Comparison of ENCODE assay signal across 19 cellular contexts in the genomic region with DNA sequence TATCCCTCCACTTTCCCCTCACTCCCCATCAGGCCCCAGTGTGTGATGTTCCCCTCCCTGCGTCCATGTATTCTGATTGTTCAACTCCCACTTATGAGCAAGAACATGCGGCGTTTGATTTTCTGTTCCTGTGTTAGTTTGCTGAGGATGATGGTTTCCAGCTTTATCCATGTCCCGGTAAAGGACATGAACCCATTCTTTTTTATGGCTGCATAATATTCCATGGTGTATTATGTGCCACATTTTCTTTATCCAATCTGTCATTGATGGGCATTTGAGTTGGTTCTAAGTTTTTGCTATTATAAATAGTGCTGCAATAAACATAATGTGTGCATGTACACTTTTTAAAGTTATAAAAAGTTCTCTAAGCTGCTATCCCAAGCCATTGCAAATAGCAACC.
DNase-seq lines count a peak whose midpoint lies in the region; ATAC-seq and TF ChIP-seq lines count a peak whose summit lies in the region.
"Had no signal": no experiment of that assay in that cellular context is flagged by ENCODE, and none has a peak within 500 bp of the region (broad histone marks: within the 10 kb centered on the region; RNA-seq: fewer than 3 reads in every experiment).

No MANE protein-coding gene starts in this region.

- H3K4me1 Mint-ChIP-seq in activated naive CD4-positive, alpha-beta T cell treated with anti-CD3 and anti-CD28 coated beads, Interleukin-2, amount 50 U/mL, for 24 hours: peaks cover 73% of the 10 kb centered on the region
- peaks cover 25% of the 10 kb centered on the region for H3K4me1 Mint-ChIP-seq in T-helper 17 cell
- peaks cover 32 to 43% of the 10 kb centered on the region in 2 donors for H3K4me1 Mint-ChIP-seq in effector memory CD8-positive, alpha-beta T cell (ENCODE audit: low read depth in 2 of 2)
- no peaks in the 10 kb centered on the region for H3K4me1 Mint-ChIP-seq in nephron progenitor cell
- H3K4me1 Mint-ChIP-seq in progenitor cell of endocrine pancreas (ENCODE audit: low read depth): peaks cover 6% of the 10 kb centered on the region

- peak overlapping the region; percentile 12 for H3K4me3 Mint-ChIP-seq in activated naive CD4-positive, alpha-beta T cell treated with anti-CD3 and anti-CD28 coated beads, Interleukin-2, amount 50 U/mL, for 24 hours
- no peak overlapping the region for H3K4me3 Mint-ChIP-seq in T-helper 17 cell
- no peak overlapping the region for H3K4me3 Mint-ChIP-seq in effector memory CD8-positive, alpha-beta T cell
- no peak overlapping the region for H3K4me3 Mint-ChIP-seq in nephron progenitor cell
- no peak overlapping the region for H3K4me3 Mint-ChIP-seq in progenitor cell of endocrine pancreas (ENCODE audit: low read depth)
- H3K4me3 Mint-ChIP-seq: B cell; CD8-positive, alpha-beta memory T cell had no signal

- ATAC-seq in T-helper 17 cell: no peak
- no peak for ATAC-seq in effector memory CD8-positive, alpha-beta T cell (replicated peaks)
- ATAC-seq in HG03457 (IDR thresholded peaks at IDR 0.05; ENCODE audit: unreplicated experiment): no peak
- no peak for ATAC-seq in HG03095 (IDR thresholded peaks at IDR 0.05; ENCODE audit: unreplicated experiment)

- H3K27me3 Mint-ChIP-seq in activated naive CD4-positive, alpha-beta T cell treated with anti-CD3 and anti-CD28 coated beads, Interleukin-2, amount 50 U/mL, for 24 hours: no peaks in the 10 kb centered on the region
- H3K27me3 Mint-ChIP-seq in T-helper 17 cell (no peaks in the 10 kb centered on the region), nephron progenitor cell (ENCODE audit: low read depth, poor library complexity) (no peaks in the 10 kb centered on the region), progenitor cell of endocrine pancreas (no peaks in the 10 kb centered on the region)
- H3K27me3 Mint-ChIP-seq in effector memory CD8-positive, alpha-beta T cell: no peaks in the 10 kb centered on the region
- H3K27me3 Mint-ChIP-seq: B cell; CD8-positive, alpha-beta memory T cell had no signal

- TF ChIP-seq CTCF in nephron progenitor cell (IDR thresholded peaks at IDR 0.05) (no peak), progenitor cell of endocrine pancreas (IDR thresholded peaks at IDR 0.05; ENCODE audit: unreplicated experiment) (no peak)

- H3K9me3 ChIP-seq in T-helper 17 cell (ENCODE audit: control insufficient read depth, low read length, poor library complexity, severe bottlenecking): no peaks in the 10 kb centered on the region
- H3K9me3 ChIP-seq: SJSA1 had no signal

- H3K27ac Mint-ChIP-seq in activated naive CD4-positive, alpha-beta T cell treated with anti-CD3 and anti-CD28 coated beads, Interleukin-2, amount 50 U/mL, for 24 hours: peak overlapping the region; percentile 51
- peak overlapping the region; percentile 27 for H3K27ac Mint-ChIP-seq in T-helper 17 cell
- peak overlapping the region; percentile 36 to 64 for H3K27ac Mint-ChIP-seq in effector memory CD8-positive, alpha-beta T cell
- H3K27ac Mint-ChIP-seq in nephron progenitor cell: peak overlapping the region; percentile 27
- H3K27ac Mint-ChIP-seq in progenitor cell of endocrine pancreas: no peak overlapping the region

- no peak for DNase-seq in activated naive CD4-positive, alpha-beta T cell treated with anti-CD3 and anti-CD28 coated beads, Interleukin-2, amount 50 U/mL, for 16 hours
- DNase-seq in T-helper 17 cell (no peak), nephron progenitor cell (no peak), progenitor cell of endocrine pancreas (ENCODE audit: low spot score, unreplicated experiment) (no peak)
- no peak for DNase-seq in effector memory CD8-positive, alpha-beta T cell
- DNase-seq: CD8-positive, alpha-beta memory T cell; DMS79 treated with DMSO at 0.1 percent for 48 hours; GF-D8; KG1; NCI-H2029; NCI-H446; NCI-H524 treated with DMSO at 0.1 percent for 48 hours; NCI-H82; Right ventricle myocardium superior had no signal

- H3K9me3 Mint-ChIP-seq in activated naive CD4-positive, alpha-beta T cell treated with anti-CD3 and anti-CD28 coated beads, Interleukin-2, amount 50 U/mL, for 24 hours: no peaks in the 10 kb centered on the region
- H3K9me3 Mint-ChIP-seq in effector memory CD8-positive, alpha-beta T cell: peaks cover 0 to 2% of the 10 kb centered on the region in 2 donors
- H3K9me3 Mint-ChIP-seq in nephron progenitor cell (peaks cover 36% of the 10 kb centered on the region), progenitor cell of endocrine pancreas (ENCODE audit: low read depth) (peaks cover 13% of the 10 kb centered on the region)

- peaks cover 45% of the 10 kb centered on the region for H3K36me3 Mint-ChIP-seq in activated naive CD4-positive, alpha-beta T cell treated with anti-CD3 and anti-CD28 coated beads, Interleukin-2, amount 50 U/mL, for 24 hours
- H3K36me3 Mint-ChIP-seq in T-helper 17 cell (ENCODE audit: low read depth): peaks cover 15% of the 10 kb centered on the region
- H3K36me3 Mint-ChIP-seq in effector memory CD8-positive, alpha-beta T cell (ENCODE audit: insufficient read depth): peaks cover 43% of the 10 kb centered on the region
- peaks cover 75% of the 10 kb centered on the region for H3K36me3 Mint-ChIP-seq in nephron progenitor cell (ENCODE audit: low read depth)
- H3K36me3 Mint-ChIP-seq in progenitor cell of endocrine pancreas (ENCODE audit: insufficient read depth): peaks cover 40% of the 10 kb centered on the region
